1 cellular context compared by ENCODE assay signal in the genomic region with DNA sequence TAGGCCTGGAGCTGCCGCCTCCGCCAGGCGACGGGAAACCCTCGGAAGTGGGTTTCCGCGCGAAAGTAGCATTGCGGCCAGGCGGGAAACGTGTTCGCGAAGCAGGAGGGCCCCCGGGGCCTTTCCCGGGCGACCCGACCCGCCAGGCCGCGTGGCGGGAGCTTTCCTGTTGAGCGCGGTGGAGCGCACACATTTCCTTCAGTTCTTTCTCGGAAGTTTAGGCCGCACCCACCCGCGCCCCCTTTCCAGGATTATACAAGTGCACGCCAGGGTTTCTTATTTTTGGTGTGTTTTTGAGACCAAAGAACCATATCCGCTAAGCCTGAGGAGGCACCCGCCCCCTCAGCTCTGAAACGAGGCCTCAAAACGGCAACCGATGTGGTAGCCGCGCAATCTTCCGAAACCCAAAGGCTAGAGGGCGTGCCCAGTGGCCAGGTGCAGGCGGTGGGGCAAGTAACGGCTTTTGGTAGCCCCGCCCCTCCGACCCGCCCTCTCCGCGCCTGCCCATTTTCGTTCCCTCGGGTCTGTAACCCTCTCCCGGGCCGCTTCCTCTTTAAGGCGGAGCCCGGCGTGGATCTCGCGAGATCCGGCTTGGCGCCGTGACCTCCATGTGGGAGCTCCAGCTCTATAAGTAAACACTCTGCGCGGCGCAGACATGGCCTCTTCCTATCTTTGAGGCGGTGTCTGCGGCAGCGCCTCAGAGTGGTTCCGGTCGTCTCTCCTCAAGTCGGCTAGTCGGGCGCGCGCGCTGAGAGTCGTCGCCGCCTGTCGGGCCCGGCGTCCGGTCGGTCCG.
A peak's percentile ranks its signal among the peaks of the same experiment; 100 is the strongest.
TF ChIP-seq lines count a peak whose summit lies in the region.

A gene with protein sequence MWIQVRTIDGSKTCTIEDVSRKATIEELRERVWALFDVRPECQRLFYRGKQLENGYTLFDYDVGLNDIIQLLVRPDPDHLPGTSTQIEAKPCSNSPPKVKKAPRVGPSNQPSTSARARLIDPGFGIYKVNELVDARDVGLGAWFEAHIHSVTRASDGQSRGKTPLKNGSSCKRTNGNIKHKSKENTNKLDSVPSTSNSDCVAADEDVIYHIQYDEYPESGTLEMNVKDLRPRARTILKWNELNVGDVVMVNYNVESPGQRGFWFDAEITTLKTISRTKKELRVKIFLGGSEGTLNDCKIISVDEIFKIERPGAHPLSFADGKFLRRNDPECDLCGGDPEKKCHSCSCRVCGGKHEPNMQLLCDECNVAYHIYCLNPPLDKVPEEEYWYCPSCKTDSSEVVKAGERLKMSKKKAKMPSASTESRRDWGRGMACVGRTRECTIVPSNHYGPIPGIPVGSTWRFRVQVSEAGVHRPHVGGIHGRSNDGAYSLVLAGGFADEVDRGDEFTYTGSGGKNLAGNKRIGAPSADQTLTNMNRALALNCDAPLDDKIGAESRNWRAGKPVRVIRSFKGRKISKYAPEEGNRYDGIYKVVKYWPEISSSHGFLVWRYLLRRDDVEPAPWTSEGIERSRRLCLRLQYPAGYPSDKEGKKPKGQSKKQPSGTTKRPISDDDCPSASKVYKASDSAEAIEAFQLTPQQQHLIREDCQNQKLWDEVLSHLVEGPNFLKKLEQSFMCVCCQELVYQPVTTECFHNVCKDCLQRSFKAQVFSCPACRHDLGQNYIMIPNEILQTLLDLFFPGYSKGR (plus strand): TSS at position 628 of the 793 bp plus-strand sequence. CDS start 292 bp downstream, outside the sequence.

TF ChIP-seq in HEK293, 187 proteins besides CTCF, POLR2A, EP300 and RAD21 (continued from another document and continues in another):
- TF ChIP-seq, protein P1, sequence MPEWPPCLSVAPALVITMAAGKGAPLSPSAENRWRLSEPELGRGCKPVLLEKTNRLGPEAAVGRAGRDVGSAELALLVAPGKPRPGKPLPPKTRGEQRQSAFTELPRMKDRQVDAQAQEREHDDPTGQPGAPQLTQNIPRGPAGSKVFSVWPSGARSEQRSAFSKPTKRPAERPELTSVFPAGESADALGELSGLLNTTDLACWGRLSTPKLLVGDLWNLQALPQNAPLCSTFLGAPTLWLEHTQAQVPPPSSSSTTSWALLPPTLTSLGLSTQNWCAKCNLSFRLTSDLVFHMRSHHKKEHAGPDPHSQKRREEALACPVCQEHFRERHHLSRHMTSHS (tag by site-specific recombination; IDR thresholded peaks at IDR 0.05): no peak
- TF ChIP-seq YY1 (tag by site-specific recombination; IDR thresholded peaks at IDR 0.05) (0 out of 2 replicates have a peak, but pooled peaks have one; percentile 17), ZNF169 (tag by site-specific recombination; IDR thresholded peaks at IDR 0.05) (no peak), ZNF211 (tag by site-specific recombination; IDR thresholded peaks at IDR 0.05; ENCODE audit: low read depth) (no peak), ZBTB7A (tag by site-specific recombination; IDR thresholded peaks at IDR 0.05; ENCODE audit: low read depth) (no peak), GLI4 (tag by site-specific recombination; IDR thresholded peaks at IDR 0.05) (no peak), BCL11B (tag by site-specific recombination; IDR thresholded peaks at IDR 0.05; ENCODE audit: low read depth) (no peak), ZIC2 (tag by site-specific recombination; IDR thresholded peaks at IDR 0.05) (no peak), ZBTB20 (tag by site-specific recombination; IDR thresholded peaks at IDR 0.05) (no peak), ZNF549 (tag by site-specific recombination; IDR thresholded peaks at IDR 0.05) (no peak), ZNF654 (tag by site-specific recombination; IDR thresholded peaks at IDR 0.05; ENCODE audit: low read depth) (no peak), ZNF558 (tag by site-specific recombination; IDR thresholded peaks at IDR 0.05) (no peak), ZNF24 (tag by site-specific recombination; IDR thresholded peaks at IDR 0.05) (no peak), SP7 (tag by site-specific recombination; IDR thresholded peaks at IDR 0.05) (0 out of 2 replicates have a peak, but pooled peaks have one; percentile 14), ZNF121 (tag by site-specific recombination; IDR thresholded peaks at IDR 0.05) (no peak), ZNF843 (tag by site-specific recombination; IDR thresholded peaks at IDR 0.05) (no peak), OVOL3 (tag by site-specific recombination; IDR thresholded peaks at IDR 0.05) (no peak), ZNF768 (tag by site-specific recombination; IDR thresholded peaks at IDR 0.05) (no peak), ZNF571 (tag by site-specific recombination; IDR thresholded peaks at IDR 0.05) (no peak), ZNF548 (tag by site-specific recombination; IDR thresholded peaks at IDR 0.05) (no peak), ZNF214 (tag by site-specific recombination; IDR thresholded peaks at IDR 0.05; ENCODE audit: borderline replicate concordance) (no peak), ZNF792 (tag by site-specific recombination; IDR thresholded peaks at IDR 0.05) (no peak), ZNF292 (tag by site-specific recombination; IDR thresholded peaks at IDR 0.05; ENCODE audit: borderline replicate concordance, low read depth) (no peak), ZNF202 (tag by site-specific recombination; IDR thresholded peaks at IDR 0.05; ENCODE audit: borderline replicate concordance) (peak; percentile 65; the same call in 1 of the 2 replicates), ZNF521 (tag by site-specific recombination; IDR thresholded peaks at IDR 0.05) (no peak), ZNF830 (tag by site-specific recombination; IDR thresholded peaks at IDR 0.05; ENCODE audit: low read depth) (no peak), ZNF138 (tag by site-specific recombination; IDR thresholded peaks at IDR 0.05; ENCODE audit: borderline replicate concordance) (no peak), ZNF747 (tag by site-specific recombination; IDR thresholded peaks at IDR 0.05) (no peak), ZNF132 (tag by site-specific recombination; IDR thresholded peaks at IDR 0.05; ENCODE audit: borderline replicate concordance) (no peak), ZXDB (tag by site-specific recombination; IDR thresholded peaks at IDR 0.05) (peak; percentile 29; the same call in 1 of the 2 replicates), ZNF157 (tag by site-specific recombination; IDR thresholded peaks at IDR 0.05) (no peak), ZNF791 (tag by site-specific recombination; IDR thresholded peaks at IDR 0.05) (no peak), KLF8 (tag by site-specific recombination; IDR thresholded peaks at IDR 0.05) (peak; percentile 79), GFI1B (tag by site-specific recombination; IDR thresholded peaks at IDR 0.05) (no peak), ZNF184 (tag by site-specific recombination; IDR thresholded peaks at IDR 0.05) (no peak), ZNF785 (tag by site-specific recombination; IDR thresholded peaks at IDR 0.05) (no peak), SETDB1 (IDR thresholded peaks at IDR 0.05; ENCODE audit: insufficient read length, low read length) (peak; percentile 12), ZBTB1 (tag by site-specific recombination; IDR thresholded peaks at IDR 0.05) (no peak), KLF9 (tag by site-specific recombination; IDR thresholded peaks at IDR 0.05; ENCODE audit: low read depth) (peak; percentile 89), ZNF23 (tag by site-specific recombination; IDR thresholded peaks at IDR 0.05; ENCODE audit: borderline replicate concordance) (no peak), ZNF600 (tag by site-specific recombination; IDR thresholded peaks at IDR 0.05) (no peak)
- TF ChIP-seq, protein P2, sequence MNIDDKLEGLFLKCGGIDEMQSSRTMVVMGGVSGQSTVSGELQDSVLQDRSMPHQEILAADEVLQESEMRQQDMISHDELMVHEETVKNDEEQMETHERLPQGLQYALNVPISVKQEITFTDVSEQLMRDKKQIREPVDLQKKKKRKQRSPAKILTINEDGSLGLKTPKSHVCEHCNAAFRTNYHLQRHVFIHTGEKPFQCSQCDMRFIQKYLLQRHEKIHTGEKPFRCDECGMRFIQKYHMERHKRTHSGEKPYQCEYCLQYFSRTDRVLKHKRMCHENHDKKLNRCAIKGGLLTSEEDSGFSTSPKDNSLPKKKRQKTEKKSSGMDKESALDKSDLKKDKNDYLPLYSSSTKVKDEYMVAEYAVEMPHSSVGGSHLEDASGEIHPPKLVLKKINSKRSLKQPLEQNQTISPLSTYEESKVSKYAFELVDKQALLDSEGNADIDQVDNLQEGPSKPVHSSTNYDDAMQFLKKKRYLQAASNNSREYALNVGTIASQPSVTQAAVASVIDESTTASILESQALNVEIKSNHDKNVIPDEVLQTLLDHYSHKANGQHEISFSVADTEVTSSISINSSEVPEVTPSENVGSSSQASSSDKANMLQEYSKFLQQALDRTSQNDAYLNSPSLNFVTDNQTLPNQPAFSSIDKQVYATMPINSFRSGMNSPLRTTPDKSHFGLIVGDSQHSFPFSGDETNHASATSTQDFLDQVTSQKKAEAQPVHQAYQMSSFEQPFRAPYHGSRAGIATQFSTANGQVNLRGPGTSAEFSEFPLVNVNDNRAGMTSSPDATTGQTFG (tag by site-specific recombination; IDR thresholded peaks at IDR 0.05; ENCODE audit: borderline replicate concordance): no peak
- TF ChIP-seq, protein P3, sequence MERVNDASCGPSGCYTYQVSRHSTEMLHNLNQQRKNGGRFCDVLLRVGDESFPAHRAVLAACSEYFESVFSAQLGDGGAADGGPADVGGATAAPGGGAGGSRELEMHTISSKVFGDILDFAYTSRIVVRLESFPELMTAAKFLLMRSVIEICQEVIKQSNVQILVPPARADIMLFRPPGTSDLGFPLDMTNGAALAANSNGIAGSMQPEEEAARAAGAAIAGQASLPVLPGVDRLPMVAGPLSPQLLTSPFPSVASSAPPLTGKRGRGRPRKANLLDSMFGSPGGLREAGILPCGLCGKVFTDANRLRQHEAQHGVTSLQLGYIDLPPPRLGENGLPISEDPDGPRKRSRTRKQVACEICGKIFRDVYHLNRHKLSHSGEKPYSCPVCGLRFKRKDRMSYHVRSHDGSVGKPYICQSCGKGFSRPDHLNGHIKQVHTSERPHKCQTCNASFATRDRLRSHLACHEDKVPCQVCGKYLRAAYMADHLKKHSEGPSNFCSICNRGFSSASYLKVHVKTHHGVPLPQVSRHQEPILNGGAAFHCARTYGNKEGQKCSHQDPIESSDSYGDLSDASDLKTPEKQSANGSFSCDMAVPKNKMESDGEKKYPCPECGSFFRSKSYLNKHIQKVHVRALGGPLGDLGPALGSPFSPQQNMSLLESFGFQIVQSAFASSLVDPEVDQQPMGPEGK (tag by site-specific recombination; IDR thresholded peaks at IDR 0.05): no peak
- TF ChIP-seq, protein P4, sequence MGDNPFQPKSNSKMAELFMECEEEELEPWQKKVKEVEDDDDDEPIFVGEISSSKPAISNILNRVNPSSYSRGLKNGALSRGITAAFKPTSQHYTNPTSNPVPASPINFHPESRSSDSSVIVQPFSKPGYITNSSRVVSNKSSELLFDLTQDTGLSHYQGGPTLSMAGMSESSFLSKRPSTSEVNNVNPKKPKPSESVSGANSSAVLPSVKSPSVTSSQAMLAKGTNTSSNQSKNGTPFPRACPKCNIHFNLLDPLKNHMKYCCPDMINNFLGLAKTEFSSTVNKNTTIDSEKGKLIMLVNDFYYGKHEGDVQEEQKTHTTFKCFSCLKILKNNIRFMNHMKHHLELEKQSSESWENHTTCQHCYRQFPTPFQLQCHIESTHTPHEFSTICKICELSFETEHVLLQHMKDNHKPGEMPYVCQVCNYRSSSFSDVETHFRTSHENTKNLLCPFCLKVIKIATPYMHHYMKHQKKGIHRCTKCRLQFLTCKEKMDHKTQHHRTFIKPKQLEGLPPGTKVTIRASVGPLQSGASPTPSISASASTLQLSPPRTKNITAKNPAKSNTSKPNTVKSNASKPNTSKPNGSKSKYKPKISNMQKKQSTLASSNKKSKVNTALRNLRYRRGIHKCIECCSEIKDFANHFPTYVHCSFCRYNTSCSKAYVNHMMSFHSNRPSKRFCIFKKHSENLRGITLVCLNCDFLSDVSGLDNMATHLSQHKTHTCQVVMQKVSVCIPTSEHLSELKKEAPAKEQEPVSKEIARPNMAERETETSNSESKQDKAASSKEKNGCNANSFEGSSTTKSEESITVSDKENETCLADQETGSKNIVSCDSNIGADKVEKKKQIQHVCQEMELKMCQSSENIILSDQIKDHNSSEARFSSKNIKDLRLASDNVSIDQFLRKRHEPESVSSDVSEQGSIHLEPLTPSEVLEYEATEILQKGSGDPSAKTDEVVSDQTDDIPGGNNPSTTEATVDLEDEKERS (tag by site-specific recombination; IDR thresholded peaks at IDR 0.05): no peak
- TF ChIP-seq, protein P5, sequence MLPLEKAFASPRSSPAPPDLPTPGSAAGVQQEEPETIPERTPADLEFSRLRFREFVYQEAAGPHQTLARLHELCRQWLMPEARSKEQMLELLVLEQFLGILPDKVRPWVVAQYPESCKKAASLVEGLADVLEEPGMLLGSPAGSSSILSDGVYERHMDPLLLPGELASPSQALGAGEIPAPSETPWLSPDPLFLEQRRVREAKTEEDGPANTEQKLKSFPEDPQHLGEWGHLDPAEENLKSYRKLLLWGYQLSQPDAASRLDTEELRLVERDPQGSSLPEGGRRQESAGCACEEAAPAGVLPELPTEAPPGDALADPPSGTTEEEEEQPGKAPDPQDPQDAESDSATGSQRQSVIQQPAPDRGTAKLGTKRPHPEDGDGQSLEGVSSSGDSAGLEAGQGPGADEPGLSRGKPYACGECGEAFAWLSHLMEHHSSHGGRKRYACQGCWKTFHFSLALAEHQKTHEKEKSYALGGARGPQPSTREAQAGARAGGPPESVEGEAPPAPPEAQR (tag by site-specific recombination; IDR thresholded peaks at IDR 0.05): no peak
- TF ChIP-seq, protein P6, sequence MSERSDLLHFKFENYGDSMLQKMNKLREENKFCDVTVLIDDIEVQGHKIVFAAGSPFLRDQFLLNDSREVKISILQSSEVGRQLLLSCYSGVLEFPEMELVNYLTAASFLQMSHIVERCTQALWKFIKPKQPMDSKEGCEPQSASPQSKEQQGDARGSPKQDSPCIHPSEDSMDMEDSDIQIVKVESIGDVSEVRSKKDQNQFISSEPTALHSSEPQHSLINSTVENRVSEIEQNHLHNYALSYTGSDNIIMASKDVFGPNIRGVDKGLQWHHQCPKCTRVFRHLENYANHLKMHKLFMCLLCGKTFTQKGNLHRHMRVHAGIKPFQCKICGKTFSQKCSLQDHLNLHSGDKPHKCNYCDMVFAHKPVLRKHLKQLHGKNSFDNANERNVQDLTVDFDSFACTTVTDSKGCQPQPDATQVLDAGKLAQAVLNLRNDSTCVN (tag by site-specific recombination; optimal IDR thresholded peaks at IDR 0.05): no peak
- TF ChIP-seq, protein P7, sequence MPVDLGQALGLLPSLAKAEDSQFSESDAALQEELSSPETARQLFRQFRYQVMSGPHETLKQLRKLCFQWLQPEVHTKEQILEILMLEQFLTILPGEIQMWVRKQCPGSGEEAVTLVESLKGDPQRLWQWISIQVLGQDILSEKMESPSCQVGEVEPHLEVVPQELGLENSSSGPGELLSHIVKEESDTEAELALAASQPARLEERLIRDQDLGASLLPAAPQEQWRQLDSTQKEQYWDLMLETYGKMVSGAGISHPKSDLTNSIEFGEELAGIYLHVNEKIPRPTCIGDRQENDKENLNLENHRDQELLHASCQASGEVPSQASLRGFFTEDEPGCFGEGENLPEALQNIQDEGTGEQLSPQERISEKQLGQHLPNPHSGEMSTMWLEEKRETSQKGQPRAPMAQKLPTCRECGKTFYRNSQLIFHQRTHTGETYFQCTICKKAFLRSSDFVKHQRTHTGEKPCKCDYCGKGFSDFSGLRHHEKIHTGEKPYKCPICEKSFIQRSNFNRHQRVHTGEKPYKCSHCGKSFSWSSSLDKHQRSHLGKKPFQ (tag by site-specific recombination; IDR thresholded peaks at IDR 0.05): no peak
